Comparison of ENCODE assay signal across 8 cellular contexts in genomic region chr4:144174401-144175067, GRCh38. TPM values are rescaled to one million over a fixed set of nuclear protein-coding genes. Genes with fewer than 3 reads are reported as not detected.
DNase-seq lines count a peak whose midpoint lies in the region; ATAC-seq, FAIRE-seq and TF ChIP-seq lines count a peak whose summit lies in the region.

No MANE protein-coding gene starts in this region.

- no peaks in the 10 kb centered on the region for H3K36me3 ChIP-seq in ACC112 (ENCODE audit: insufficient read depth, low read length)
- no peaks in the 10 kb centered on the region for H3K36me3 ChIP-seq in GM23248 (ENCODE audit: low read depth)
- H3K36me3 ChIP-seq in RWPE2 (ENCODE audit: low read depth), result no peaks in the 10 kb centered on the region

- H3K4me1 ChIP-seq in ACC112 (ENCODE audit: control insufficient read depth, insufficient read depth, low read length, unreplicated experiment), result peaks cover 17% of the 10 kb centered on the region
- H3K4me1 ChIP-seq in GM23248 (ENCODE audit: insufficient read depth), result no peaks in the 10 kb centered on the region
- H3K4me1 ChIP-seq in RWPE2 (ENCODE audit: insufficient read depth, poor library complexity, severe bottlenecking), result no peaks in the 10 kb centered on the region

- intact Hi-C loops in posterior cingulate gyrus (cut with DNase I), result loop anchor here (5.0 to 10.0 kb wide), 3 partner anchors 580 to 888 kb away; no protein-coding TSS in a partner anchor

- peak; percentile 91 for FAIRE-seq in colon (lab: Jason Lieb, UNC)

- DNase-seq in G401 (ENCODE audit: low spot score) (peak; percentile 68), GM23248 (peak; percentile 77), RWPE2 (ENCODE audit: low spot score) (no peak), lung microvascular endothelial cell (ENCODE audit: low read depth in 2 of 2) (peak; percentile 72 to 74), posterior cingulate gyrus (no peak)
- DNase-seq in Jurkat, Clone E6-1 (ENCODE audit: low read depth, low spot score), result peak; percentile 77

- peak; percentile 60 for TF ChIP-seq CTCF in RWPE2 (IDR thresholded peaks at IDR 0.05; ENCODE audit: poor library complexity, severe bottlenecking)

- no peak overlapping the region for H3K4me2 ChIP-seq in GM23248 (ENCODE audit: unreplicated experiment)

- H3K9me3 ChIP-seq in GM23248 (ENCODE audit: low read depth) (no peaks in the 10 kb centered on the region), RWPE2 (ENCODE audit: severe bottlenecking) (no peaks in the 10 kb centered on the region)

- H2AFZ ChIP-seq in ACC112 (ENCODE audit: low read length, unreplicated experiment) (peak overlapping the region; percentile 44), GM23248 (0 out of 2 replicates have a peak overlapping the region, but pooled peaks have one; percentile 20)

- H3K9ac ChIP-seq in GM23248, result no peak overlapping the region

- no peaks in the 10 kb centered on the region for H4K20me1 ChIP-seq in GM23248 (ENCODE audit: insufficient read depth)

- no peaks in the 10 kb centered on the region for H3K79me2 ChIP-seq in ACC112 (ENCODE audit: control insufficient read depth, insufficient read depth, low read length, unreplicated experiment)
- H3K79me2 ChIP-seq in GM23248 (ENCODE audit: insufficient read depth), result no peaks in the 10 kb centered on the region

- 2 to 3% methylated on average over 5 of the region's 5 CpGs for WGBS in GM23248 (ENCODE audit: low coverage in 1 of 2, low lambda C conversion rate in 2 of 2, missing lambda C conversion rate in 2 of 2), 2 experiments

- no peak overlapping the region for H3K4me3 ChIP-seq in ACC112 (ENCODE audit: low read depth, low read length)
- no peak overlapping the region for H3K4me3 ChIP-seq in GM23248
- H3K4me3 ChIP-seq in Jurkat, Clone E6-1 (ENCODE audit: low read length), result no peak overlapping the region
- H3K4me3 ChIP-seq in RWPE2 (ENCODE audit: severe bottlenecking), result no peak overlapping the region

- ATAC-seq in RWPE2 (ENCODE audit: low read depth), result peak; percentile 65; the same call in 2 of the 3 replicates

- H3K9me2 ChIP-seq in GM23248 (ENCODE audit: insufficient read depth), result no peaks in the 10 kb centered on the region

- no peaks in the 10 kb centered on the region for H3F3A ChIP-seq in GM23248 (ENCODE audit: insufficient read depth)

- in situ Hi-C loops in G401 (cut with HindIII; ENCODE audit: low sequenced_read_pairs), result no loop called here
- in situ Hi-C loops in GM23248 (cut with MboI), result loop anchor here (25.0 kb wide), 3 partner anchors 613 to 1413 kb away; no protein-coding TSS in a partner anchor

- H3K27ac ChIP-seq in ACC112 (ENCODE audit: low read depth, low read length) (no peak overlapping the region), GM23248 (no peak overlapping the region), RWPE2 (ENCODE audit: poor library complexity, severe bottlenecking) (no peak overlapping the region)

- H3K27me3 ChIP-seq in ACC112 (ENCODE audit: insufficient read depth, low read length) (no peaks in the 10 kb centered on the region), GM23248 (replicated peaks; ENCODE audit: insufficient read depth) (no peaks in the 10 kb centered on the region; the same call in 1 of the 2 replicates), RWPE2 (ENCODE audit: insufficient read depth, poor library complexity, severe bottlenecking) (no peaks in the 10 kb centered on the region)

RNA-seq across cellular contexts. Expression of gene GYPA, which starts 34.0 kb away (rescaled TPM):
- total RNA-seq in G401 (2014; rRNA removed; shearing (Covaris generic)), result not detected in 2 replicates
- total RNA-seq in GM23248 (2014; rRNA removed; shearing (Covaris generic)), result not detected in 2 replicates
- polyA plus RNA-seq in GM23248 (2016; fragmentation: Nextera tagmentation; extraction: Ambion mirVana), result not detected in 2 replicates
- polyA plus RNA-seq in Jurkat, Clone E6-1 (2012; ENCODE audit: insufficient read depth, insufficient read length), result not detected
- total RNA-seq in lung microvascular endothelial cell, result not detected in 2 replicates

Comparison
In these comparisons a context has a peak if more than half of its experiments do, and no peak if none do; other contexts are left out.
1. DNase-seq: peak in G401 (single experiment), GM23248 (single experiment), Jurkat, Clone E6-1 (single experiment) and lung microvascular endothelial cell (2 of 2); none in RWPE2 (single experiment) and posterior cingulate gyrus (0 of 10).